In genomic region chr11:45332486-45332934, GRCh38 we compare ENCODE assay signal across 8 cellular contexts. TPM values are rescaled to one million over a fixed set of nuclear protein-coding genes. Genes with fewer than 3 reads are reported as not detected.
DNase-seq lines count a peak whose midpoint lies in the region; ATAC-seq and TF ChIP-seq lines count a peak whose summit lies in the region.

No MANE protein-coding gene starts in this region.

- H3K4me1 ChIP-seq in DND-41 (ENCODE audit: insufficient read depth, low read length) (no peaks in the 10 kb centered on the region), SJSA1 (replicated peaks) (peaks cover 10% of the 10 kb centered on the region)

- H3K36me3 ChIP-seq in DND-41 (ENCODE audit: insufficient read depth, low read length) (no peaks in the 10 kb centered on the region), SJSA1 (no peaks in the 10 kb centered on the region)

- H3K79me2 ChIP-seq in DND-41 (ENCODE audit: insufficient read depth, low read length), result no peaks in the 10 kb centered on the region

- H3K27ac ChIP-seq in DND-41 (ENCODE audit: low read length), result no peak overlapping the region
- H3K27ac ChIP-seq in SJSA1, result no peak overlapping the region

- no peak overlapping the region for H3K4me2 ChIP-seq in DND-41 (ENCODE audit: insufficient read depth, low read length)

- H3K4me3 ChIP-seq in DND-41 (ENCODE audit: low read depth in 1 of 2, low read length in 2 of 2) (no peak overlapping the region), SJSA1 (no peak overlapping the region)

- DNase-seq in DND-41 (peak; percentile 40), HuH-7.5 (ENCODE audit: low spot score) (peak; percentile 36), SJSA1 (ENCODE audit: low read depth in 1 of 2, low spot score in 2 of 2) (peak; percentile 38 to 42), T47D (ENCODE audit: low read depth in 1 of 2, low spot score in 1 of 2) (peak; percentile 61 to 66), left colon (peak in 1 of 2 donors; percentile 41), foreskin melanocyte (no peak), occipital lobe (lab: John Stamatoyannopoulos, UW) (no peak)
- peak in 2 of 3 experiments; percentile 22 to 23 for DNase-seq in stimulated activated CD4-positive, alpha-beta T cell treated with anti-CD3 and anti-CD28 coated beads, TNF-alpha, amount 100 ng/mL, for 4 hours (ENCODE audit: low read depth in 3 of 3)

- H3K27me3 ChIP-seq in DND-41 (ENCODE audit: insufficient read depth, low read length, poor library complexity) (no peaks in the 10 kb centered on the region), SJSA1 (replicated peaks) (peaks cover 19% of the 10 kb centered on the region; the same call in 1 of the 2 replicates)

- TF ChIP-seq CTCF in DND-41 (IDR thresholded peaks at IDR 0.05; ENCODE audit: borderline replicate concordance, extremely low read depth, low read length, poor library complexity, severe bottlenecking), result peak; percentile 71

- ATAC-seq in DND-41 (ENCODE audit: insufficient read depth, low read depth) (peak; percentile 69), left colon (peak; percentile 73)

- H2AFZ ChIP-seq in DND-41 (ENCODE audit: low read depth, low read length), result no peak overlapping the region

- 0 out of 2 replicates have a peak, but pooled peaks cover 2% of the 10 kb centered on the region for H4K20me1 ChIP-seq in DND-41 (ENCODE audit: insufficient read depth, low read length)

- intact Hi-C loops in left colon (cut with DNase I, micrococcal nuclease), result loop anchor here in 1 of 2 donors (2.0 to 10.0 kb wide), 2 partner anchors 222 to 388 kb away; no protein-coding TSS in a partner anchor

- H3K9ac ChIP-seq in DND-41 (ENCODE audit: low read depth, low read length), result no peak overlapping the region

- no peaks in the 10 kb centered on the region for H3K9me3 ChIP-seq in DND-41 (ENCODE audit: insufficient read depth, low read length, severe bottlenecking)
- H3K9me3 ChIP-seq in SJSA1 (replicated peaks), result peaks cover 3% of the 10 kb centered on the region; the same call in 1 of the 2 replicates

- in situ Hi-C loops in T47D (cut with HindIII; ENCODE audit: low pct_unique_long_range_greater_than_20kb, low sequenced_read_pairs), result no loop called here

RNA-seq across cellular contexts. Expression of gene SYT13, which starts 46.4 kb away (rescaled TPM):
- total RNA-seq in SJSA1 (2014; rRNA removed; shearing (Covaris generic)), result not detected in 2 replicates
- total RNA-seq in left colon (10 to 100 TPM; 22.4 to 23.0 TPM), occipital lobe (219 TPM)

Comparison
In these comparisons a context has a peak if more than half of its experiments do, and no peak if none do; other contexts are left out.
1. DNase-seq: peak in DND-41 (single experiment), HuH-7.5 (single experiment), SJSA1 (2 of 2), T47D (2 of 2) and stimulated activated CD4-positive, alpha-beta T cell treated with anti-CD3 and anti-CD28 coated beads, TNF-alpha, amount 100 ng/mL, for 4 hours (2 of 3); none in foreskin melanocyte (single experiment) and occipital lobe (single experiment).
2. RNA of gene SYT13, which starts 46.4 kb away (total RNA-seq): 219 TPM in occipital lobe (single experiment) and 22.4 to 23.0 TPM in left colon; not detected in SJSA1; every median in the first group is over 10 times any median in the second.